ENCODE assay signal across 16 cellular contexts in the genomic region with DNA sequence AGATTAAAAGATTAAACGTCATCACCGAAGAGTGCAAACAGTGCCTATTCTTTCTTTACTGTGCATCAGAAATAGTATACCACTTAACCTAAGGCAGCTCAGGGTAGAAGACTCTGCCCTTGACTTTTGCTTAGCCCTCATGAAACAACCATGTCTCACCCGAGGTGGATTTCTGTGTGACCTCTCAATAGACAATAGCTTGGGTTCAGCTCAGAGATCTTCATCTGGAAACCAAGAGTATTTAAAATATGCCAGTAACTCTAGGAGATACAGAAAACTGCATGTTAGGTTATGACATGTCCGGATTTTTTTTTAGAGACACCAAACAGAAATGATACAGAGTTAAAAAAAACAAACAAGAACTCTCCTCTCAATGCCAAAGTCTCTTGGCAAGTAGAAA.
"Had no signal": no experiment of that assay in that cellular context is flagged by ENCODE, and none has a peak within 500 bp of the region (broad histone marks: within the 10 kb centered on the region; RNA-seq: fewer than 3 reads in every experiment).

No MANE protein-coding gene starts in this region.

- H3K4me3 Mint-ChIP-seq: activated naive CD8-positive, alpha-beta T cell treated with anti-CD3 and anti-CD28 coated beads for 36 hours; endodermal cell; T-helper 2 cell treated with Interferon-gamma antibody and Interleukin-4, amounts not matched to agents 5 μg/mL and 100 μg/mL, for 36 hours had no signal

- H3K27ac Mint-ChIP-seq: activated naive CD8-positive, alpha-beta T cell treated with anti-CD3 and anti-CD28 coated beads for 36 hours; endodermal cell; T-helper 2 cell treated with Interferon-gamma antibody and Interleukin-4, amounts not matched to agents 5 μg/mL and 100 μg/mL, for 36 hours had no signal

- DNase-seq: activated CD4-positive, alpha-beta T cell treated with anti-CD3 and anti-CD28 coated beads for 1 hour; activated CD4-positive, alpha-beta T cell treated with anti-CD3 and anti-CD28 coated beads, Interleukin-2, amount 50 U/mL, for 48 hours; activated gamma-delta T cell treated with Interleukin-2 at 50 U/mL for 16 hours; activated naive CD8-positive, alpha-beta T cell treated with anti-CD3 and anti-CD28 coated beads for 36 hours; activated T-cell treated with anti-CD3 and anti-CD28 coated beads, Interleukin-2, amount 50 U/mL, for 48 hours; brain microvascular endothelial cell; cerebellar nuclear complex; dermis blood vessel endothelial cell; endodermal cell; erythroblast; left lung; stimulated activated CD4-positive, alpha-beta T cell treated with anti-CD3 and anti-CD28 coated beads, Interleukin-12 subunit alpha, Interleukin-12 subunit beta, amount 100 ng/mL, for 4 hours; stimulated activated naive CD4-positive, alpha-beta T cell treated with Interleukin-2 at 50 U/mL for 16 hours had no signal

- H3K27me3 Mint-ChIP-seq: activated naive CD8-positive, alpha-beta T cell treated with anti-CD3 and anti-CD28 coated beads for 36 hours had no signal

- H3K9me3 Mint-ChIP-seq: activated naive CD8-positive, alpha-beta T cell treated with anti-CD3 and anti-CD28 coated beads for 36 hours; endodermal cell; T-helper 2 cell treated with Interferon-gamma antibody and Interleukin-4, amounts not matched to agents 5 μg/mL and 100 μg/mL, for 36 hours had no signal

- H3K36me3 ChIP-seq: brain microvascular endothelial cell, left lung, suprapubic skin had no signal

- H3K27me3 ChIP-seq: brain microvascular endothelial cell, left lung, suprapubic skin had no signal

- ATAC-seq: left lung, sciatic nerve had no signal

- H3K36me3 Mint-ChIP-seq: activated naive CD8-positive, alpha-beta T cell treated with anti-CD3 and anti-CD28 coated beads for 36 hours had no signal

- H3K9me3 ChIP-seq: left lung, suprapubic skin had no signal

- H3K27ac ChIP-seq: brain microvascular endothelial cell, left lung, suprapubic skin had no signal

- H3K4me3 ChIP-seq: left lung, suprapubic skin had no signal
